Comparison of ENCODE assay signal across 8 cellular contexts in genomic region chr3:187367561-187368103, GRCh38. TPM values are rescaled to one million over a fixed set of nuclear protein-coding genes. Genes with fewer than 3 reads are reported as not detected.
A peak's percentile ranks its signal among the peaks of the same experiment; 100 is the strongest.
DNase-seq lines count a peak whose midpoint lies in the region; ATAC-seq and TF ChIP-seq lines count a peak whose summit lies in the region.

No MANE protein-coding gene starts in this region.

- H3K9me3 Mint-ChIP-seq in T-helper 2 cell treated with Interferon-gamma antibody and Interleukin-4, amounts not matched to agents 5 μg/mL and 100 μg/mL, for 36 hours, result no peaks in the 10 kb centered on the region

- peak overlapping the region; percentile 97 for H3K4me3 Mint-ChIP-seq in T-helper 2 cell treated with Interferon-gamma antibody and Interleukin-4, amounts not matched to agents 5 μg/mL and 100 μg/mL, for 36 hours

- ATAC-seq in GM19023 (IDR thresholded peaks at IDR 0.05; ENCODE audit: unreplicated experiment) (peak; percentile 22), HG02798 (IDR thresholded peaks at IDR 0.05; ENCODE audit: poor library complexity, unreplicated experiment) (no peak), HG02973 (IDR thresholded peaks at IDR 0.05; ENCODE audit: unreplicated experiment) (no peak)

- H3K4me1 ChIP-seq in esophagus muscularis mucosa (peaks cover 11 to 23% (median 20%) of the 10 kb centered on the region in 4 donors), sigmoid colon (peaks cover 0 to 22% (median 17%) of the 10 kb centered on the region in 4 donors)

- H3K27me3 ChIP-seq in esophagus muscularis mucosa (no peaks in the 10 kb centered on the region), sigmoid colon (no peaks in the 10 kb centered on the region)

- no peak for DNase-seq in T-helper 2 cell treated with Interferon-gamma antibody and Interleukin-4, amounts not matched to agents 5 μg/mL and 100 μg/mL, for 36 hours (ENCODE audit: low spot score)
- DNase-seq in esophagus muscularis mucosa (ENCODE audit: extremely low spot score) (no peak), sigmoid colon (no peak), NCI-H1417 treated with DMSO at 0.1 percent for 48 hours (lab: John Stamatoyannopoulos, UW) (no peak)
- DNase-seq in stimulated activated naive CD4-positive, alpha-beta T cell treated with Interleukin-2 at 50 U/mL for 16 hours (lab: John Stamatoyannopoulos, UW), result no peak

- intact Hi-C loops in esophagus muscularis mucosa (cut with DNase I), result no loop called here
- intact Hi-C loops in sigmoid colon (cut with DNase I), result no loop called here

- H3K4me3 ChIP-seq in esophagus muscularis mucosa (peak overlapping the region; percentile 52 to 67 (median 59)), sigmoid colon (peak overlapping the region in 3 of 4 donors; percentile 48 to 57 (median 55))

- TF ChIP-seq CTCF in esophagus muscularis mucosa (IDR thresholded peaks at IDR 0.05) (no peak), sigmoid colon (IDR thresholded peaks at IDR 0.05) (no peak)

- H3K27ac Mint-ChIP-seq in T-helper 2 cell treated with Interferon-gamma antibody and Interleukin-4, amounts not matched to agents 5 μg/mL and 100 μg/mL, for 36 hours, result peak overlapping the region; percentile 93

- TF ChIP-seq EP300 in esophagus muscularis mucosa (IDR thresholded peaks at IDR 0.05) (no peak), sigmoid colon (IDR thresholded peaks at IDR 0.05) (no peak)

- 86% methylated on average over 17 of the region's 29 CpGs for WGBS in esophagus muscularis mucosa
- WGBS in sigmoid colon, 2 donors, result 86 to 88% methylated on average over 29 of the region's 29 CpGs

- peaks cover 0 to 17% (median 11%) of the 10 kb centered on the region in 4 donors for H3K36me3 ChIP-seq in esophagus muscularis mucosa
- H3K36me3 ChIP-seq in sigmoid colon, result peaks cover 0 to 23% (median 3%) of the 10 kb centered on the region in 4 donors

- H3K9me3 ChIP-seq in esophagus muscularis mucosa (no peaks in the 10 kb centered on the region), sigmoid colon (no peaks in the 10 kb centered on the region)

- H3K27me3 Mint-ChIP-seq in T-helper 2 cell treated with Interferon-gamma antibody and Interleukin-4, amounts not matched to agents 5 μg/mL and 100 μg/mL, for 36 hours (ENCODE audit: low read depth), result no peaks in the 10 kb centered on the region

- peaks cover 37% of the 10 kb centered on the region for H3K36me3 Mint-ChIP-seq in T-helper 2 cell treated with Interferon-gamma antibody and Interleukin-4, amounts not matched to agents 5 μg/mL and 100 μg/mL, for 36 hours (ENCODE audit: low read depth)

- H3K27ac ChIP-seq in esophagus muscularis mucosa (replicated peaks in 1 of 4), result peak overlapping the region; percentile 79 to 86 (median 80)
- H3K27ac ChIP-seq in sigmoid colon, result peak overlapping the region; percentile 68 to 91 (median 84)

- TF ChIP-seq POLR2A in esophagus muscularis mucosa (IDR thresholded peaks at IDR 0.05; ENCODE audit: low read depth), result no peak
- TF ChIP-seq POLR2A in sigmoid colon (IDR thresholded peaks at IDR 0.05), result no peak

- H3K4me1 Mint-ChIP-seq in T-helper 2 cell treated with Interferon-gamma antibody and Interleukin-4, amounts not matched to agents 5 μg/mL and 100 μg/mL, for 36 hours (ENCODE audit: low read depth), result peaks cover 25% of the 10 kb centered on the region

RNA-seq across cellular contexts. Expression of gene RTP4, which starts 0.6 kb away (rescaled TPM):
- total RNA-seq in esophagus muscularis mucosa (1 to 10 TPM in 1 of 4 donors, under 1 TPM in 3; 0.50 to 1.3 (median 0.77) TPM), sigmoid colon (10 to 100 TPM in 1 of 4 donors, 1 to 10 TPM in 3; 5.7 to 10.2 (median 7.0) TPM)
- polyA plus RNA-seq in sigmoid colon, result 10 to 100 TPM in 1 of 3 donors, 1 to 10 TPM in 2; 7.8 to 11.2 (median 7.9) TPM
